1 cellular context compared by ENCODE assay signal in the genomic region with DNA sequence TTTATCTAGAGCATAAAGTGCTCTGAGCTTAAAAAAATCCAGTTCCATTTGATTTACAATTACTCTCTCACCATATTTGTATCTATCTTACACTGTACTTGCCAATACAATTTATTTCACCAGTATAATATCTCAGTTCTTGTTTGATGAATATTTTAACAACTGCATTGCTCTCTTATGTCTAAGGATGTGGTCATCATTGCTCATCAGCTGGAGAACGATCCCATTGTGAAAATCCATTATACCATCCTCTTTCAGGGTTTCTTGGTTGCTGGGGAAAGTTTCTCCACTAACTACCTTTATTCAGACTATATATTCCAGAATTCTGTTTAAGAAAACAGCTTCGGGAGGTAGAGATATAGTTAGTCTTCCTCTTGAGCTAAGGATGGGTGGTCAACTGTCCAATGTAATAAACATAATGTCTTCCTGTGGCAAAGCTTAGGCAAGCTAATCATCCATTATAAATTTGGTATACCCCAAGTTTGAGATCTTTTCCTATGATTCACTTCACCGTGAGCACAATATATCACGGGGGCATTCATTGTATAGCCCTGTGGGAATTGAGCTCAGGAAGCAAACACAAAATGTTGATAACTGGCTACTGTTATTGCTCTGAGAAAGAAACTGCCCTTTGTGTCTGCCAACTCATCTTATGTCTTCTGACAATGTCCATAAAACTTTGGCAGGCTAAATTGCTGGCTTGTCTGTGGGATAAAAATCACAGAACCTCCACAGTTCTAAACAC.
TF ChIP-seq lines count a peak whose summit lies in the region.

No MANE protein-coding gene starts in this region.

TF ChIP-seq in SK-N-SH, 30 proteins besides CTCF, POLR2A, EP300 and RAD21 (continued from another document):
- TF ChIP-seq, protein P1, sequence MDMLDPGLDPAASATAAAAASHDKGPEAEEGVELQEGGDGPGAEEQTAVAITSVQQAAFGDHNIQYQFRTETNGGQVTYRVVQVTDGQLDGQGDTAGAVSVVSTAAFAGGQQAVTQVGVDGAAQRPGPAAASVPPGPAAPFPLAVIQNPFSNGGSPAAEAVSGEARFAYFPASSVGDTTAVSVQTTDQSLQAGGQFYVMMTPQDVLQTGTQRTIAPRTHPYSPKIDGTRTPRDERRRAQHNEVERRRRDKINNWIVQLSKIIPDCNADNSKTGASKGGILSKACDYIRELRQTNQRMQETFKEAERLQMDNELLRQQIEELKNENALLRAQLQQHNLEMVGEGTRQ (IDR thresholded peaks at IDR 0.05; ENCODE audit: borderline replicate concordance, low read depth, low read length), result no peak
- TF ChIP-seq FOSL2 (IDR thresholded peaks at IDR 0.05; ENCODE audit: borderline replicate concordance, low read depth) (no peak), SMC3 (IDR thresholded peaks at IDR 0.05; ENCODE audit: low read depth, low read length) (no peak), POLR2AphosphoS5 (IDR thresholded peaks at IDR 0.05; ENCODE audit: low read depth, low read length) (no peak), MEF2A (IDR thresholded peaks at IDR 0.05; ENCODE audit: borderline replicate concordance, low read depth) (no peak), MXI1 (IDR thresholded peaks at IDR 0.05; ENCODE audit: low read depth, low read length) (no peak)
- TF ChIP-seq, protein P2, sequence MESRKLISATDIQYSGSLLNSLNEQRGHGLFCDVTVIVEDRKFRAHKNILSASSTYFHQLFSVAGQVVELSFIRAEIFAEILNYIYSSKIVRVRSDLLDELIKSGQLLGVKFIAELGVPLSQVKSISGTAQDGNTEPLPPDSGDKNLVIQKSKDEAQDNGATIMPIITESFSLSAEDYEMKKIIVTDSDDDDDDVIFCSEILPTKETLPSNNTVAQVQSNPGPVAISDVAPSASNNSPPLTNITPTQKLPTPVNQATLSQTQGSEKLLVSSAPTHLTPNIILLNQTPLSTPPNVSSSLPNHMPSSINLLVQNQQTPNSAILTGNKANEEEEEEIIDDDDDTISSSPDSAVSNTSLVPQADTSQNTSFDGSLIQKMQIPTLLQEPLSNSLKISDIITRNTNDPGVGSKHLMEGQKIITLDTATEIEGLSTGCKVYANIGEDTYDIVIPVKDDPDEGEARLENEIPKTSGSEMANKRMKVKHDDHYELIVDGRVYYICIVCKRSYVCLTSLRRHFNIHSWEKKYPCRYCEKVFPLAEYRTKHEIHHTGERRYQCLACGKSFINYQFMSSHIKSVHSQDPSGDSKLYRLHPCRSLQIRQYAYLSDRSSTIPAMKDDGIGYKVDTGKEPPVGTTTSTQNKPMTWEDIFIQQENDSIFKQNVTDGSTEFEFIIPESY (IDR thresholded peaks at IDR 0.05; ENCODE audit: borderline replicate concordance, low read depth), result no peak
